8 cellular contexts compared by ENCODE assay signal in the genomic region with DNA sequence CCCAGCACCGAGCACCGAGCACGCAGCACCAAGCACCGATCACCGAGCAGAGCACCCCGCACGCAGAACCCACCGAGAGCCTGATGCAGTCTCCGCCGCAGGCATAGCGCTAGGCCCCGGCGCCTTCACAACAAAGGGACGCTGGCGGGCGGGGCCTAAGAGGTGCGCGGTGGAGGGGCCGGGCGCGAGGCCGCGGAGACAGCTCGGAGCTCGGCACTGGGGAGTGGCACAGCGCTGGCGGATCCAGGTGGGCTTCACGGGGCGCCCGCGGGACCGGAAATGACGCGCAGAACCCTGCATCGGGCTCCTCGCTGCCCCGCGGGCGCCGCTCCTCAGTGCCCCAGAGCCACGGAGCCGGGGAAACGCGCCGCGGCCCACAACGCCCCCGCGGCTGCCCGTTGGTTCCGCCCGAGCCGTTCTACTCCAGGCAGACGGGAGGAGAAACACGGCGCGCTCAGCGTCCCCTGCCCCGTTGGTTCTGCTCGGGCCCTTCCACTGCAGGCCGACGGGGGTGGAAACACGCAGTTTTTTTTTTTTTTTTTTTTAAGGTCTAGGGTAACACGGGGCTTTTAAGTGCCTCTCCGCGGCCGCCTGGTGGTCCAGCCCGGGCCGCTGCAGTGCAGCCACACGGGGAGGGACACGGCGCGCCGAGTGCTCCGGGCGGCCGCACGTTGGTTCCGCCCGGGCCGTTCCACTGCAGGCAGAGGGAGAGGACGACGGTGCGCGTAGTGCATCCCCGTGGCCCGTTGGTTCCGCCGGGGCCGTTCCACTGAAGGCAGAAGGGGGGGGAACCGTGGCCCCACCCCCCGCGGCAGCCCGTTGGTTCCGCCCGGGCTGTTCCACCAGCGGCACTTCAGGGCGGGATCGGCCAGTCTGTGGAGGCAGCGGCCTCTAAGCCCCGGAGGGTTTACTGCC. TPM values are rescaled to one million over a fixed set of nuclear protein-coding genes. Genes with fewer than 3 reads are reported as not detected.
DNase-seq lines count a peak whose midpoint lies in the region; ATAC-seq and TF ChIP-seq lines count a peak whose summit lies in the region.
"Not testable (repeated sequence)": the region's sequence is repeated elsewhere in the genome, so short reads cannot be mapped to it uniquely, and the experiment has no call there.

No MANE protein-coding gene starts in this region.

- not testable (repeated sequence) for TF ChIP-seq CTCF in HEK293 (tag by site-specific recombination; IDR thresholded peaks at IDR 0.05)

- DNase-seq in ELR (ENCODE audit: low read depth) (peak; percentile 68), LoVo (ENCODE audit: low spot score) (peak; percentile 29), T-cell (peak; percentile 31 to 94 (median 81)), glomerular endothelial cell (ENCODE audit: extremely low read depth, low read depth, low spot score) (peak; percentile 0), occipital lobe (lab: John Stamatoyannopoulos, UW) (peak; percentile 84)

- CTCF ChIA-PET in HEK293 (lab: Yijun Ruan, JAX); T-cell (lab: Charles Lee): not testable (repeated sequence)

- H3K4me3 Mint-ChIP-seq in T-cell, result peak overlapping the region; percentile 58 to 84 (median 59)
- H3K4me3 Mint-ChIP-seq in activated naive CD8-positive, alpha-beta T cell, result peak overlapping the region; percentile 76
- H3K4me3 Mint-ChIP-seq in stimulated activated naive CD8-positive, alpha-beta T cell treated with anti-CD3 and anti-CD28 coated beads, Interleukin-15, Interleukin-2, amounts not matched to agents 100 ng/mL and 50 ng/mL, for 24 hours, result peak overlapping the region; percentile 82

- peak overlapping the region; percentile 44 for H3K4me3 ChIP-seq in HEK293 (ENCODE audit: low read depth, low read length)

- peak; percentile 70 to 80 (median 72) for ATAC-seq in T-cell (replicated peaks in 1 of 4)

- POLR2A ChIA-PET in HEK293 (lab: Yijun Ruan, JAX); T-cell (lab: Charles Lee): not testable (repeated sequence)

- not testable (repeated sequence) for H3K4me1 ChIP-seq in HEK293 (ENCODE audit: control insufficient read depth, insufficient read depth, low read length)

- not testable (repeated sequence) for H3K9me3 Mint-ChIP-seq in T-cell; activated naive CD8-positive, alpha-beta T cell (ENCODE audit: low read depth); stimulated activated naive CD8-positive, alpha-beta T cell treated with anti-CD3 and anti-CD28 coated beads, Interleukin-15, Interleukin-2, amounts not matched to agents 100 ng/mL and 50 ng/mL, for 24 hours

- not testable (repeated sequence) for H3K9me3 ChIP-seq in HEK293 (ENCODE audit: control insufficient read depth, insufficient read depth, low read depth, low read length)

- H3K36me3 ChIP-seq in HEK293 (ENCODE audit: control insufficient read depth in 2 of 2, insufficient read depth in 1 of 2, low read length in 2 of 2), result not testable (repeated sequence)

- not testable (repeated sequence) for H3K36me3 Mint-ChIP-seq in T-cell; activated naive CD8-positive, alpha-beta T cell; stimulated activated naive CD8-positive, alpha-beta T cell treated with anti-CD3 and anti-CD28 coated beads, Interleukin-15, Interleukin-2, amounts not matched to agents 100 ng/mL and 50 ng/mL, for 24 hours (ENCODE audit: low read depth)

- peak overlapping the region; percentile 86 to 97 for H3K27ac Mint-ChIP-seq in T-cell
- peak overlapping the region; percentile 88 for H3K27ac Mint-ChIP-seq in activated naive CD8-positive, alpha-beta T cell
- peak overlapping the region; percentile 97 for H3K27ac Mint-ChIP-seq in stimulated activated naive CD8-positive, alpha-beta T cell treated with anti-CD3 and anti-CD28 coated beads, Interleukin-15, Interleukin-2, amounts not matched to agents 100 ng/mL and 50 ng/mL, for 24 hours

- H3K4me1 Mint-ChIP-seq in T-cell; activated naive CD8-positive, alpha-beta T cell (ENCODE audit: low read depth); stimulated activated naive CD8-positive, alpha-beta T cell treated with anti-CD3 and anti-CD28 coated beads, Interleukin-15, Interleukin-2, amounts not matched to agents 100 ng/mL and 50 ng/mL, for 24 hours (ENCODE audit: low read depth): not testable (repeated sequence)

- H3K27me3 Mint-ChIP-seq in T-cell; activated naive CD8-positive, alpha-beta T cell; stimulated activated naive CD8-positive, alpha-beta T cell treated with anti-CD3 and anti-CD28 coated beads, Interleukin-15, Interleukin-2, amounts not matched to agents 100 ng/mL and 50 ng/mL, for 24 hours: not testable (repeated sequence)

- peak overlapping the region; percentile 83 for H3K27ac ChIP-seq in HEK293 (ENCODE audit: extremely low read depth, low read depth, low read length)

TF ChIP-seq in HEK293, 187 proteins besides CTCF, POLR2A, EP300 and RAD21:
- TF ChIP-seq SP2 (tag by site-specific recombination; IDR thresholded peaks at IDR 0.05) (peak; percentile 33; the same call in 1 of the 2 replicates), ZBTB8A (tag by site-specific recombination; IDR thresholded peaks at IDR 0.05) (peak; percentile 57), ZNF341 (tag by site-specific recombination; IDR thresholded peaks at IDR 0.05; ENCODE audit: low read depth) (peak; percentile 87)
- TF ChIP-seq, protein P1, sequence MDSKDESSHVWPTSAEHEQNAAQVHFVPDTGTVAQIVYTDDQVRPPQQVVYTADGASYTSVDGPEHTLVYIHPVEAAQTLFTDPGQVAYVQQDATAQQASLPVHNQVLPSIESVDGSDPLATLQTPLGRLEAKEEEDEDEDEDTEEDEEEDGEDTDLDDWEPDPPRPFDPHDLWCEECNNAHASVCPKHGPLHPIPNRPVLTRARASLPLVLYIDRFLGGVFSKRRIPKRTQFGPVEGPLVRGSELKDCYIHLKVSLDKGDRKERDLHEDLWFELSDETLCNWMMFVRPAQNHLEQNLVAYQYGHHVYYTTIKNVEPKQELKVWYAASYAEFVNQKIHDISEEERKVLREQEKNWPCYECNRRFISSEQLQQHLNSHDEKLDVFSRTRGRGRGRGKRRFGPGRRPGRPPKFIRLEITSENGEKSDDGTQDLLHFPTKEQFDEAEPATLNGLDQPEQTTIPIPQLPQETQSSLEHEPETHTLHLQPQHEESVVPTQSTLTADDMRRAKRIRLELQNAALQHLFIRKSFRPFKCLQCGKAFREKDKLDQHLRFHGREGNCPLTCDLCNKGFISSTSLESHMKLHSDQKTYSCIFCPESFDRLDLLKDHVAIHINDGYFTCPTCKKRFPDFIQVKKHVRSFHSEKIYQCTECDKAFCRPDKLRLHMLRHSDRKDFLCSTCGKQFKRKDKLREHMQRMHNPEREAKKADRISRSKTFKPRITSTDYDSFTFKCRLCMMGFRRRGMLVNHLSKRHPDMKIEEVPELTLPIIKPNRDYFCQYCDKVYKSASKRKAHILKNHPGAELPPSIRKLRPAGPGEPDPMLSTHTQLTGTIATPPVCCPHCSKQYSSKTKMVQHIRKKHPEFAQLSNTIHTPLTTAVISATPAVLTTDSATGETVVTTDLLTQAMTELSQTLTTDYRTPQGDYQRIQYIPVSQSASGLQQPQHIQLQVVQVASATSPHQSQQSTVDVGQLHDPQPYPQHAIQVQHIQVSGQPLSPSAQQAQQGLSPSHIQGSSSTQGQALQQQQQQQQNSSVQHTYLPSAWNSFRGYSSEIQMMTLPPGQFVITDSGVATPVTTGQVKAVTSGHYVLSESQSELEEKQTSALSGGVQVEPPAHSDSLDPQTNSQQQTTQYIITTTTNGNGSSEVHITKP (tag by site-specific recombination; IDR thresholded peaks at IDR 0.05), result peak; percentile 70
- TF ChIP-seq, protein P2, sequence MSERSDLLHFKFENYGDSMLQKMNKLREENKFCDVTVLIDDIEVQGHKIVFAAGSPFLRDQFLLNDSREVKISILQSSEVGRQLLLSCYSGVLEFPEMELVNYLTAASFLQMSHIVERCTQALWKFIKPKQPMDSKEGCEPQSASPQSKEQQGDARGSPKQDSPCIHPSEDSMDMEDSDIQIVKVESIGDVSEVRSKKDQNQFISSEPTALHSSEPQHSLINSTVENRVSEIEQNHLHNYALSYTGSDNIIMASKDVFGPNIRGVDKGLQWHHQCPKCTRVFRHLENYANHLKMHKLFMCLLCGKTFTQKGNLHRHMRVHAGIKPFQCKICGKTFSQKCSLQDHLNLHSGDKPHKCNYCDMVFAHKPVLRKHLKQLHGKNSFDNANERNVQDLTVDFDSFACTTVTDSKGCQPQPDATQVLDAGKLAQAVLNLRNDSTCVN (tag by site-specific recombination; optimal IDR thresholded peaks at IDR 0.05), result peak; percentile 42
TF ChIP-seq in HEK293: peak in this region for 5; not testable (repeated sequence) for 182.

RNA-seq across cellular contexts. Expression of a gene that starts 21.8 kb away (rescaled TPM):
- 100 to 1,000 TPM; 109 to 243 (median 182) TPM for total RNA-seq in T-cell
- total RNA-seq in glomerular endothelial cell, result 19.7 and 25.9 TPM in 2 replicates
- 7.6 TPM for total RNA-seq in occipital lobe

RNA-seq across cellular contexts. Expression of a gene that starts 32.4 kb away (rescaled TPM):
- total RNA-seq in T-cell, result 10 to 100 TPM; 45.6 to 68.2 (median 58.0) TPM
- 91.0 and 134 TPM in 2 replicates for total RNA-seq in glomerular endothelial cell
- 20.4 TPM for total RNA-seq in occipital lobe

RNA-seq across cellular contexts. Expression of a gene that starts 53.3 kb away (rescaled TPM):
- total RNA-seq in T-cell, result 100 to 1,000 TPM in 3 of 5 donors, 10 to 100 TPM in 2; 77.7 to 202 (median 128) TPM
- 40.0 and 62.2 TPM in 2 replicates for total RNA-seq in glomerular endothelial cell
- 61.6 TPM for total RNA-seq in occipital lobe

Comparison
In these comparisons a context has a peak if more than half of its experiments do, and no peak if none do; other contexts are left out.
1. Peak in every context shown above with its lines: DNase-seq, ATAC-seq, H3K4me3 ChIP-seq and H3K27ac ChIP-seq.
2. DNase-seq: peak in every context shown above with its lines; median percentile 84 in occipital lobe; 81 in T-cell; 68 in ELR; 29 in LoVo; 0 in glomerular endothelial cell.